In genomic region chr15:72271895-72272212, GRCh38 we compare ENCODE assay signal across 8 cellular contexts. TPM values are rescaled to one million over a fixed set of nuclear protein-coding genes. Genes with fewer than 3 reads are reported as not detected.
DNase-seq lines count a peak whose midpoint lies in the region; ATAC-seq, FAIRE-seq and TF ChIP-seq lines count a peak whose summit lies in the region.

No MANE protein-coding gene starts in this region.

- H3K9me2 ChIP-seq in Karpas-422 (replicated peaks; ENCODE audit: insufficient read depth, low read length): no peaks in the 10 kb centered on the region

- no peak for TF ChIP-seq EP300 in GM12878 (IDR thresholded peaks at IDR 0.05; ENCODE audit: borderline replicate concordance in 1 of 2, control insufficient read depth in 1 of 2, low read depth in 2 of 2, low read length in 2 of 2)

- H3K4me2 ChIP-seq in Karpas-422 (ENCODE audit: low read depth, low read length, poor library complexity, severe bottlenecking): peak overlapping the region; percentile 80
- H3K4me2 ChIP-seq in GM12878 (ENCODE audit: control insufficient read depth, insufficient read depth): peak overlapping the region; percentile 19

- no peaks in the 10 kb centered on the region for H3K9me3 ChIP-seq in cardiac muscle cell (ENCODE audit: low read depth)
- H3K9me3 ChIP-seq in Karpas-422 (ENCODE audit: low read length): no peaks in the 10 kb centered on the region
- H3K9me3 ChIP-seq in GM12878 (replicated peaks; ENCODE audit: control insufficient read depth, insufficient read depth, low read length): no peaks in the 10 kb centered on the region

- RAD21 ChIA-PET in GM12878 (lab: Charles Lee; ENCODE audit: unreplicated experiment): interaction anchor here (1.1 kb wide), 2 partner anchors 43 to 45 kb away, joined by 3 read pairs; no protein-coding TSS in a partner anchor

- H3K27ac ChIP-seq in cardiac muscle cell: peak overlapping the region; percentile 94
- H3K27ac ChIP-seq in Karpas-422 (ENCODE audit: low read length): no peak overlapping the region; the same call in 1 of the 2 replicates
- peak overlapping the region; percentile 70 for H3K27ac ChIP-seq in GM12878 (ENCODE audit: control insufficient read depth, insufficient read depth)

- H3K79me2 ChIP-seq in Karpas-422 (ENCODE audit: low read length) (peaks cover 28% of the 10 kb centered on the region), GM12878 (ENCODE audit: control insufficient read depth, insufficient read depth, low read length) (peaks cover 22% of the 10 kb centered on the region)

- peaks cover 46% of the 10 kb centered on the region for H3K4me1 Mint-ChIP-seq in stimulated activated naive CD8-positive, alpha-beta T cell treated with anti-CD3 and anti-CD28 coated beads, Interleukin-15, amount 100 ng/mL, for 72 hours

- POLR2A ChIA-PET in GM12878 (lab: Charles Lee): interaction anchor here (0.6 to 1.0 kb wide), 3 partner anchors 40 to 45 kb away, joined by 3 to 4 read pairs (median 3); no protein-coding TSS in a partner anchor

- no peaks in the 10 kb centered on the region for H3K9me3 Mint-ChIP-seq in stimulated activated naive CD8-positive, alpha-beta T cell treated with anti-CD3 and anti-CD28 coated beads, Interleukin-15, amount 100 ng/mL, for 72 hours

- peak overlapping the region; percentile 71 to 87 for H3K27ac Mint-ChIP-seq in stimulated activated naive CD8-positive, alpha-beta T cell treated with anti-CD3 and anti-CD28 coated beads, Interleukin-15, amount 100 ng/mL, for 72 hours

- H4K20me1 ChIP-seq in Karpas-422 (ENCODE audit: insufficient read depth, low read depth, low read length) (no peaks in the 10 kb centered on the region), GM12878 (ENCODE audit: control insufficient read depth, insufficient read depth) (no peaks in the 10 kb centered on the region)

- ATAC-seq in Right ventricle myocardium superior (ENCODE audit: poor library complexity) (no peak), GM12878 (peak; percentile 8), GM21390 (IDR thresholded peaks at IDR 0.05; ENCODE audit: unreplicated experiment) (no peak), HG02571 (IDR thresholded peaks at IDR 0.05; ENCODE audit: unreplicated experiment) (no peak)
- ATAC-seq in stimulated activated naive CD8-positive, alpha-beta T cell treated with anti-CD3 and anti-CD28 coated beads, Interleukin-15, amount 100 ng/mL, for 72 hours: peak; percentile 5

- H3K4me3 ChIP-seq in cardiac muscle cell (peak overlapping the region; percentile 100), Karpas-422 (ENCODE audit: low read length) (peak overlapping the region; percentile 88), GM12878 (peak overlapping the region; percentile 70)

- DNase-seq in cardiac muscle cell (ENCODE audit: low read depth in 1 of 2, low spot score in 1 of 2) (peak; percentile 21), Right ventricle myocardium superior (no peak), Karpas-422 (peak; percentile 58), GM12878 (ENCODE audit: low read depth, low spot score) (no peak), kidney tubule cell (ENCODE audit: low spot score) (peak; percentile 32)
- DNase-seq in stimulated activated naive CD8-positive, alpha-beta T cell treated with anti-CD3 and anti-CD28 coated beads, Interleukin-15, amount 100 ng/mL, for 72 hours: no peak

- H3K27me3 ChIP-seq in cardiac muscle cell: no peaks in the 10 kb centered on the region
- H3K27me3 ChIP-seq in Karpas-422 (ENCODE audit: low read length): no peaks in the 10 kb centered on the region
- no peaks in the 10 kb centered on the region for H3K27me3 ChIP-seq in GM12878 (replicated peaks in 1 of 2; ENCODE audit: control insufficient read depth in 2 of 2, insufficient read depth in 2 of 2, low read length in 1 of 2)

- no peak for TF ChIP-seq RAD21 in GM12878 (IDR thresholded peaks at IDR 0.05; ENCODE audit: insufficient read depth, low read depth, low read length)

- FAIRE-seq in GM12878 (lab: Jason Lieb, UNC): no peak

- peak overlapping the region; percentile 89 for H3K4me3 Mint-ChIP-seq in stimulated activated naive CD8-positive, alpha-beta T cell treated with anti-CD3 and anti-CD28 coated beads, Interleukin-15, amount 100 ng/mL, for 72 hours

- in situ Hi-C loops in GM12878 (cut with MboI): no loop called here

- CTCF ChIA-PET in GM12878 (lab: Yijun Ruan, JAX): interaction anchor here (0.6 kb wide), 1 partner anchor 72 kb away, joined by 3 read pairs; no protein-coding TSS in a partner anchor

- SMC1A ChIA-PET in GM12878 (lab: Charles Lee; ENCODE audit: uncharacterized antibody, unreplicated experiment): interaction anchor here (1.0 to 1.1 kb wide), 2 partner anchors 45 to 71 kb away, joined by 4 read pairs; no protein-coding TSS in a partner anchor

- intact Hi-C loops in Right ventricle myocardium superior (cut with DNase I) (loop anchor here (10.0 kb wide), 1 partner anchor 77 kb away; the partner anchor contains the start of gene GRAMD2A), GM12878 (cut with micrococcal nuclease; ENCODE audit: unreplicated experiment) (loop anchor here (1.0 kb wide), 1 partner anchor 41 kb away; the partner anchor contains the start of gene PKM)

- H3K9ac ChIP-seq in Karpas-422 (ENCODE audit: low read length) (peak overlapping the region; percentile 83), GM12878 (ENCODE audit: control insufficient read depth, insufficient read depth, low read length) (peak overlapping the region; percentile 75)

- no TSS peak for BruUV-seq in GM12878 (replicated peaks; lab: Mats Ljungman, UMichigan)

- no peak for TF ChIP-seq POLR2A in GM12878 (IDR thresholded peaks at IDR 0.05; ENCODE audit: low read depth, low read length)

- H2AFZ ChIP-seq in Karpas-422 (ENCODE audit: low read length) (peak overlapping the region; percentile 23; the same call in 1 of the 2 replicates), GM12878 (ENCODE audit: control insufficient read depth, low read depth, low read length) (peak overlapping the region; percentile 79)

- peaks cover 18% of the 10 kb centered on the region for H3K4me1 ChIP-seq in cardiac muscle cell (ENCODE audit: low read depth)
- peaks cover 29% of the 10 kb centered on the region for H3K4me1 ChIP-seq in Karpas-422 (ENCODE audit: low read length)
- peaks cover 6% of the 10 kb centered on the region; the same call in 1 of the 2 replicates for H3K4me1 ChIP-seq in GM12878 (ENCODE audit: control insufficient read depth, insufficient read depth, low read length)

- peaks cover 21% of the 10 kb centered on the region for H3K36me3 ChIP-seq in cardiac muscle cell
- 0 out of 2 replicates have a peak, but pooled peaks cover under 1% of the 10 kb centered on the region for H3K36me3 ChIP-seq in Karpas-422 (ENCODE audit: insufficient read depth, low read length)
- H3K36me3 ChIP-seq in GM12878 (ENCODE audit: control insufficient read depth in 2 of 2, insufficient read depth in 2 of 2, low read length in 1 of 2): peaks cover 0 to 11% of the 10 kb centered on the region in 2 experiments; a peak in 1 of 4 replicates

- 3% methylated on average over 13 of the region's 13 CpGs for WGBS in GM12878 (ENCODE audit: insufficient coverage, insufficient replicate concordance, low lambda C conversion rate, missing lambda C conversion rate)

- TF ChIP-seq CTCF in cardiac muscle cell (IDR thresholded peaks at IDR 0.05; ENCODE audit: low read depth, low read length) (no peak), GM12878 (IDR thresholded peaks at IDR 0.05 in 2 of 3, conservative IDR thresholded peaks at IDR 0.05 in 1 of 3; ENCODE audit: control insufficient read depth in 2 of 3, extremely low read depth in 1 of 3, insufficient read depth in 1 of 3, low read depth in 3 of 3, low read length in 3 of 3) (no peak)

- no peaks in the 10 kb centered on the region for H3K27me3 Mint-ChIP-seq in stimulated activated naive CD8-positive, alpha-beta T cell treated with anti-CD3 and anti-CD28 coated beads, Interleukin-15, amount 100 ng/mL, for 72 hours

RNA-seq across cellular contexts. Expression of gene PARP6, which starts 0.5 kb away (rescaled TPM):
- total RNA-seq in cardiac muscle cell: 41.5 and 41.9 TPM in 2 replicates
- polyA plus RNA-seq in cardiac muscle cell: 65.1 and 72.8 TPM in 2 replicates
- total RNA-seq in Right ventricle myocardium superior: 37.2 TPM
- 73.2 and 82.0 TPM in 2 replicates for total RNA-seq in Karpas-422 (2014; rRNA removed; shearing (Covaris generic); ENCODE audit: low replicate concordance)
- 104 and 119 TPM in 2 replicates for total RNA-seq in GM12878 (2013; cell fraction: nucleolus; rRNA removed)
- 26.3 and 31.2 TPM in 2 replicates for total RNA-seq in GM12878 (2014; rRNA removed)
- 21.5 and 25.0 TPM in 2 replicates for total RNA-seq in GM12878 (2014; rRNA removed; fragmentation: Illumina TruSeq; extraction: Trizol)
- total RNA-seq in GM12878 (2021): 38.3 and 40.0 TPM in 2 replicates
- polyA plus RNA-seq in GM12878 (2011; ENCODE audit: low read depth): 37.6 TPM
- 60.7 and 73.5 TPM in 2 replicates for polyA plus RNA-seq in GM12878 (2011; rRNA removed)
- polyA plus RNA-seq in GM12878 (2011; cell fraction: cytosol; rRNA removed): 49.1 and 49.8 TPM in 2 replicates
- polyA plus RNA-seq in GM12878 (2011; cell fraction: nucleus; rRNA removed): 245 and 317 TPM in 2 replicates
- polyA plus RNA-seq in GM12878 (2012): 44.8 and 49.9 TPM in 2 replicates
- 41.4 and 47.2 TPM in 2 replicates for polyA plus RNA-seq in GM12878 (2014; fragmentation: Illumina TruSeq; extraction: Trizol)
- 10 to 100 TPM; 14.3 to 23.7 TPM for polyA plus RNA-seq in GM12878 (2014; fragmentation: Nextera tagmentation; extraction: Ambion mirVana)
- polyA plus RNA-seq in GM12878 (2014; rRNA removed): 43.9 and 51.8 TPM in 2 replicates
- polyA plus RNA-seq in GM12878 (2016; fragmentation: Nextera tagmentation; extraction: Ambion mirVana): 10 to 100 TPM; 15.5 to 27.6 TPM
- polyA minus RNA-seq in GM12878 (2011; rRNA and poly(A)+ RNA removed): 39.3 and 65.1 TPM in 2 replicates
- 9.0 and 13.4 TPM in 2 replicates for polyA minus RNA-seq in GM12878 (2011; cell fraction: cytosol; rRNA and poly(A)+ RNA removed)
- 45.9 and 59.0 TPM in 2 replicates for polyA minus RNA-seq in GM12878 (2011; cell fraction: nucleus; rRNA and poly(A)+ RNA removed)

RNA-seq across cellular contexts. Expression of gene PKM, which starts 40.9 kb away (rescaled TPM):
- total RNA-seq in cardiac muscle cell (1,894 and 2,333 TPM in 2 replicates), Right ventricle myocardium superior (1,065 TPM), GM12878 (2014; rRNA removed) (1,257 and 1,302 TPM in 2 replicates), GM12878 (2014; rRNA removed; fragmentation: Illumina TruSeq; extraction: Trizol) (912 and 984 TPM in 2 replicates), GM12878 (2021) (1,487 and 1,505 TPM in 2 replicates)
- polyA plus RNA-seq in cardiac muscle cell (2,112 and 2,578 TPM in 2 replicates), GM12878 (2011; rRNA removed) (2,011 and 2,640 TPM in 2 replicates), GM12878 (2014; fragmentation: Illumina TruSeq; extraction: Trizol) (1,523 and 1,631 TPM in 2 replicates), GM12878 (2014; fragmentation: Nextera tagmentation; extraction: Ambion mirVana) (100 to 1,000 TPM; 491 to 500 TPM), GM12878 (2014; rRNA removed) (1,361 and 1,456 TPM in 2 replicates), GM12878 (2016; fragmentation: Nextera tagmentation; extraction: Ambion mirVana) (1,000 to 10,000 TPM; 1,696 to 1,742 TPM)
- total RNA-seq in Karpas-422 (2014; rRNA removed; shearing (Covaris generic); ENCODE audit: low replicate concordance): 869 and 996 TPM in 2 replicates
- total RNA-seq in GM12878 (2013; cell fraction: nucleolus; rRNA removed): 2,657 and 2,906 TPM in 2 replicates
- 1,106 TPM for polyA plus RNA-seq in GM12878 (2011; ENCODE audit: low read depth)
- polyA plus RNA-seq in GM12878 (2011; cell fraction: cytosol; rRNA removed): 2,081 and 2,225 TPM in 2 replicates
- 3,305 and 4,399 TPM in 2 replicates for polyA plus RNA-seq in GM12878 (2011; cell fraction: nucleus; rRNA removed)
- 1,702 and 1,753 TPM in 2 replicates for polyA plus RNA-seq in GM12878 (2012)
- polyA minus RNA-seq in GM12878 (2011; rRNA and poly(A)+ RNA removed): 2,197 and 2,457 TPM in 2 replicates
- 720 and 815 TPM in 2 replicates for polyA minus RNA-seq in GM12878 (2011; cell fraction: cytosol; rRNA and poly(A)+ RNA removed)
- polyA minus RNA-seq in GM12878 (2011; cell fraction: nucleus; rRNA and poly(A)+ RNA removed): 1,090 and 1,249 TPM in 2 replicates

RNA-seq across cellular contexts. Expression of gene CELF6, which starts 48.1 kb away (rescaled TPM):
- total RNA-seq in cardiac muscle cell: 1.3 and 2.5 TPM in 2 replicates
- 0.76 and 0.77 TPM in 2 replicates for polyA plus RNA-seq in cardiac muscle cell
- 1.3 TPM for total RNA-seq in Right ventricle myocardium superior
- 4.4 and 4.6 TPM in 2 replicates for total RNA-seq in Karpas-422 (2014; rRNA removed; shearing (Covaris generic); ENCODE audit: low replicate concordance)
- total RNA-seq in GM12878 (2013; cell fraction: nucleolus; rRNA removed): 1.2 and 2.0 TPM in 2 replicates
- 0.23 and 0.44 TPM in 2 replicates for total RNA-seq in GM12878 (2014; rRNA removed)
- 0.31 and 0.32 TPM in 2 replicates for total RNA-seq in GM12878 (2014; rRNA removed; fragmentation: Illumina TruSeq; extraction: Trizol)
- total RNA-seq in GM12878 (2021): 0.24 TPM in 1 of 2 replicates, not detected in the other
- 0.31 TPM for polyA plus RNA-seq in GM12878 (2011; ENCODE audit: low read depth)
- polyA plus RNA-seq in GM12878 (2011; rRNA removed): 0.39 and 0.54 TPM in 2 replicates
- 0.32 and 0.36 TPM in 2 replicates for polyA plus RNA-seq in GM12878 (2011; cell fraction: cytosol; rRNA removed)
- polyA plus RNA-seq in GM12878 (2011; cell fraction: nucleus; rRNA removed): 4.4 and 4.5 TPM in 2 replicates
- 0.26 and 0.62 TPM in 2 replicates for polyA plus RNA-seq in GM12878 (2012)
- polyA plus RNA-seq in GM12878 (2014; fragmentation: Illumina TruSeq; extraction: Trizol): 0.25 and 0.46 TPM in 2 replicates
- under 1 TPM; 0.18 to 0.20 TPM for polyA plus RNA-seq in GM12878 (2014; fragmentation: Nextera tagmentation; extraction: Ambion mirVana)
- 0.27 and 0.33 TPM in 2 replicates for polyA plus RNA-seq in GM12878 (2014; rRNA removed)
- polyA plus RNA-seq in GM12878 (2016; fragmentation: Nextera tagmentation; extraction: Ambion mirVana): under 1 TPM; 0.06 to 0.17 TPM
- polyA minus RNA-seq in GM12878 (2011; rRNA and poly(A)+ RNA removed): 0.10 and 0.15 TPM in 2 replicates
- not detected in 2 replicates for polyA minus RNA-seq in GM12878 (2011; cell fraction: cytosol; rRNA and poly(A)+ RNA removed)
- polyA minus RNA-seq in GM12878 (2011; cell fraction: nucleus; rRNA and poly(A)+ RNA removed): 0.24 and 0.29 TPM in 2 replicates

Comparison
In these comparisons a context has a peak if more than half of its experiments do, and no peak if none do; other contexts are left out.
1. DNase-seq: peak in cardiac muscle cell (2 of 2), Karpas-422 (single experiment) and kidney tubule cell (single experiment); none in Right ventricle myocardium superior (single experiment), GM12878 (single experiment) and stimulated activated naive CD8-positive, alpha-beta T cell treated with anti-CD3 and anti-CD28 coated beads, Interleukin-15, amount 100 ng/mL, for 72 hours (0 of 2).
2. ATAC-seq: peak in GM12878 (single experiment) and stimulated activated naive CD8-positive, alpha-beta T cell treated with anti-CD3 and anti-CD28 coated beads, Interleukin-15, amount 100 ng/mL, for 72 hours (single experiment); none in Right ventricle myocardium superior (single experiment), GM21390 (single experiment) and HG02571 (single experiment).
3. Peak in every context shown above with its lines, with median percentiles within 50 percentile points of each other: H3K4me3 ChIP-seq.